Comparison of ENCODE assay signal across 15 cellular contexts in the genomic region with DNA sequence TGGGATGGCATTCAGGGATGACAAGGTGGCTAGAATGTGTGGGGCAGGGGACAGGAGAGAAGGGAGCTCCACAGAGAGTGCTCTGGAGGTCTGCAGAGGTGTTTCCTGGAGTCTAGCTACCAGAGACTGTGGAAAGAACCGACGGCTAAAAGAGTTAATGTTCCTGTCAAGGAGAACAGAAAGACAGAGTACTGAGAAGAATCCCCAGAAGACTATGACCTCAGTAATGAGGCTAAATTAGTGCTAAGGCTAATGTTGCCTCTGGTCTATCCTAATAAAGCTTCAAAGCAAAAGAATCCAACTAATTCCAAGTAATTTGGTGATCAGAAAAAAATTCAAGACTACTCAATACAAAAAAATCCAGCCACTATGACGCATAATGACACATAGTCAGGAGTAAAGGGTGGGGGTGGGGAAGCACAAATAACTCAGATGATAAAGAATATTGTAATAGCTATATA. TPM values are rescaled to one million over a fixed set of nuclear protein-coding genes. Genes with fewer than 3 reads are reported as not detected.
A peak's percentile ranks its signal among the peaks of the same experiment; 100 is the strongest.
DNase-seq lines count a peak whose midpoint lies in the region; ATAC-seq, FAIRE-seq and TF ChIP-seq lines count a peak whose summit lies in the region.
"Had no signal": no experiment of that assay in that cellular context is flagged by ENCODE, and none has a peak within 500 bp of the region (broad histone marks: within the 10 kb centered on the region; RNA-seq: fewer than 3 reads in every experiment).

No MANE protein-coding gene starts in this region.

- DNase-seq in AG04449 (ENCODE audit: low read depth, low spot score) (peak; percentile 60), NCI-H460 (ENCODE audit: extremely low read depth, low read depth) (peak; percentile 27), endothelial cell of umbilical vein (ENCODE audit: low read depth, low spot score) (peak; percentile 75), middle frontal gyrus (ENCODE audit: extremely low spot score, low spot score) (no peak), cerebellum (ENCODE audit: low spot score) (no peak)
- DNase-seq in activated T-helper 1 cell treated with anti-CD3 and anti-CD28 coated beads, Interleukin-12 subunit alpha, Interleukin-12 subunit beta, Interleukin-2, Interleukin-4 antibody, amounts not matched to agents 30 ng/mL and 10 ng/mL and 1 ng/mL, durations not matched to agents 14 hours and 24 hours and 36 hours (ENCODE audit: low spot score): no peak
- DNase-seq: activated naive CD4-positive, alpha-beta T cell treated with anti-CD3 and anti-CD28 coated beads, Interleukin-2, amount 10 ng/mL, durations not matched to agents 7 days and 5 days; BE2C; NCI-H510A treated with DMSO at 0.1 percent for 48 hours had no signal

- no peak overlapping the region for H3K4me3 Mint-ChIP-seq in activated T-helper 1 cell treated with anti-CD3 and anti-CD28 coated beads, Interleukin-12 subunit alpha, Interleukin-12 subunit beta, Interleukin-2, Interleukin-4 antibody, amounts not matched to agents 30 ng/mL and 10 ng/mL and 1 ng/mL, durations not matched to agents 14 hours and 24 hours and 36 hours
- H3K4me3 Mint-ChIP-seq: activated naive CD4-positive, alpha-beta T cell treated with anti-CD3 and anti-CD28 coated beads, Interleukin-2, amount 10 ng/mL, durations not matched to agents 7 days and 5 days had no signal

- intact Hi-C loops in endothelial cell of umbilical vein (cut with micrococcal nuclease): loop anchor here (1.0 to 2.0 kb wide), 2 partner anchors 12 to 45 kb away; partner anchors contain the start of gene FERMT2
- intact Hi-C loops in activated T-helper 1 cell treated with anti-CD3 and anti-CD28 coated beads, Interleukin-12 subunit alpha, Interleukin-12 subunit beta, Interleukin-2, Interleukin-4 antibody, amounts not matched to agents 30 ng/mL and 10 ng/mL and 1 ng/mL, durations not matched to agents 14 hours and 24 hours and 36 hours (cut with micrococcal nuclease): no loop called here

- FAIRE-seq in endothelial cell of umbilical vein (lab: Jason Lieb, UNC): no peak
- FAIRE-seq: HepG2, TTC549 had no signal

- no peaks in the 10 kb centered on the region for H3K9me3 Mint-ChIP-seq in activated T-helper 1 cell treated with anti-CD3 and anti-CD28 coated beads, Interleukin-12 subunit alpha, Interleukin-12 subunit beta, Interleukin-2, Interleukin-4 antibody, amounts not matched to agents 30 ng/mL and 10 ng/mL and 1 ng/mL, durations not matched to agents 14 hours and 24 hours and 36 hours
- H3K9me3 Mint-ChIP-seq: activated naive CD4-positive, alpha-beta T cell treated with anti-CD3 and anti-CD28 coated beads, Interleukin-2, amount 10 ng/mL, durations not matched to agents 7 days and 5 days had no signal

- no peak overlapping the region for H3K27ac Mint-ChIP-seq in activated T-helper 1 cell treated with anti-CD3 and anti-CD28 coated beads, Interleukin-12 subunit alpha, Interleukin-12 subunit beta, Interleukin-2, Interleukin-4 antibody, amounts not matched to agents 30 ng/mL and 10 ng/mL and 1 ng/mL, durations not matched to agents 14 hours and 24 hours and 36 hours
- H3K27ac Mint-ChIP-seq: activated naive CD4-positive, alpha-beta T cell treated with anti-CD3 and anti-CD28 coated beads, Interleukin-2, amount 10 ng/mL, durations not matched to agents 7 days and 5 days had no signal

- ATAC-seq in GM18861 (IDR thresholded peaks at IDR 0.05; ENCODE audit: unreplicated experiment): no peak
- ATAC-seq: HepG2 had no signal

- H3K36me3 ChIP-seq in endothelial cell of umbilical vein (ENCODE audit: control insufficient read depth in 2 of 2, extremely low read depth in 1 of 2, insufficient read depth in 2 of 2, low read length in 2 of 2): peaks cover 2 to 3% of the 10 kb centered on the region in 2 experiments
- H3K36me3 ChIP-seq in muscle layer of duodenum (ENCODE audit: control insufficient read depth in 1 of 2, insufficient read depth in 2 of 2, low read length in 2 of 2): peaks cover 8 to 23% of the 10 kb centered on the region in 2 donors

- no peaks in the 10 kb centered on the region for H3K9me3 ChIP-seq in endothelial cell of umbilical vein (replicated peaks; ENCODE audit: control insufficient read depth, insufficient read depth, low read length)
- no peaks in the 10 kb centered on the region for H3K9me3 ChIP-seq in muscle layer of duodenum (ENCODE audit: control insufficient read depth in 1 of 2, low read length in 2 of 2)
- H3K9me3 ChIP-seq: BE2C, HAP-1 had no signal

- peak overlapping the region; percentile 7 for H3K9ac ChIP-seq in endothelial cell of umbilical vein (replicated peaks; ENCODE audit: extremely low read depth, insufficient read depth, low read length)
- H3K9ac ChIP-seq: parathyroid adenoma had no signal

- H3K36me3 Mint-ChIP-seq in activated T-helper 1 cell treated with anti-CD3 and anti-CD28 coated beads, Interleukin-12 subunit alpha, Interleukin-12 subunit beta, Interleukin-2, Interleukin-4 antibody, amounts not matched to agents 30 ng/mL and 10 ng/mL and 1 ng/mL, durations not matched to agents 14 hours and 24 hours and 36 hours (ENCODE audit: low read depth): no peaks in the 10 kb centered on the region
- H3K36me3 Mint-ChIP-seq: activated naive CD4-positive, alpha-beta T cell treated with anti-CD3 and anti-CD28 coated beads, Interleukin-2, amount 10 ng/mL, durations not matched to agents 7 days and 5 days had no signal

- H2AFZ ChIP-seq in endothelial cell of umbilical vein (ENCODE audit: low read depth, low read length): no peak overlapping the region
- H2AFZ ChIP-seq: parathyroid adenoma had no signal

- POLR2A ChIA-PET in AG04449 (lab: Yijun Ruan, JAX): interaction anchor here (0.6 to 1.5 kb wide), 3 partner anchors 13 to 105 kb away, joined by 3 read pairs; no protein-coding TSS in a partner anchor
- POLR2A ChIA-PET in endothelial cell of umbilical vein (lab: Charles Lee): interaction anchor here (0.6 to 1.0 kb wide), 3 partner anchors 42 to 50 kb away, joined by 3 to 6 read pairs (median 3); partner anchors contain the start of gene FERMT2

- no TSS peak for BruUV-seq in endothelial cell of umbilical vein (replicated peaks; lab: Mats Ljungman, UMichigan)

- peaks cover 48% of the 10 kb centered on the region for H3K4me1 ChIP-seq in endothelial cell of umbilical vein (ENCODE audit: control insufficient read depth, extremely low read depth, insufficient read depth, low read length)
- peaks cover 6 to 22% of the 10 kb centered on the region in 2 donors for H3K4me1 ChIP-seq in muscle layer of duodenum (ENCODE audit: control insufficient read depth in 1 of 2, insufficient read depth in 2 of 2, low read length in 2 of 2)
- H3K4me1 ChIP-seq: parathyroid adenoma had no signal

- no peak for TF ChIP-seq CTCF in AG04449 (IDR thresholded peaks at IDR 0.05; ENCODE audit: insufficient read depth, low read length, missing control alignments)
- TF ChIP-seq CTCF in endothelial cell of umbilical vein (IDR thresholded peaks at IDR 0.05; ENCODE audit: extremely low read depth in 1 of 2, insufficient read depth in 1 of 2, low read depth in 1 of 2, low read length in 2 of 2): no peak

- peak overlapping the region; percentile 77 for H3K27ac ChIP-seq in endothelial cell of umbilical vein (ENCODE audit: insufficient read depth, low read depth, low read length)
- peak overlapping the region; percentile 75 for H3K27ac ChIP-seq in muscle layer of duodenum (ENCODE audit: low read length)
- H3K27ac ChIP-seq: parathyroid adenoma had no signal

- H3K4me3 ChIP-seq in AG04449 (ENCODE audit: low read depth, low read length) (peak overlapping the region; percentile 38; the same call in 1 of the 2 replicates), endothelial cell of umbilical vein (replicated peaks in 1 of 3; ENCODE audit: insufficient read depth in 1 of 3, low read depth in 1 of 3, low read length in 3 of 3) (no peak overlapping the region), muscle layer of duodenum (ENCODE audit: low read depth in 1 of 2, low read length in 2 of 2) (no peak overlapping the region)
- H3K4me3 ChIP-seq: HAP-1 had no signal

- no peaks in the 10 kb centered on the region for H3K4me1 Mint-ChIP-seq in activated T-helper 1 cell treated with anti-CD3 and anti-CD28 coated beads, Interleukin-12 subunit alpha, Interleukin-12 subunit beta, Interleukin-2, Interleukin-4 antibody, amounts not matched to agents 30 ng/mL and 10 ng/mL and 1 ng/mL, durations not matched to agents 14 hours and 24 hours and 36 hours (ENCODE audit: low read depth)
- H3K4me1 Mint-ChIP-seq: activated naive CD4-positive, alpha-beta T cell treated with anti-CD3 and anti-CD28 coated beads, Interleukin-2, amount 10 ng/mL, durations not matched to agents 7 days and 5 days had no signal

- H3K4me2 ChIP-seq in endothelial cell of umbilical vein (ENCODE audit: insufficient read depth, low read length): peak overlapping the region; percentile 71

- peaks cover 71% of the 10 kb centered on the region for H3K79me2 ChIP-seq in endothelial cell of umbilical vein (ENCODE audit: control insufficient read depth, insufficient read depth, low read length)

- H3K27me3 ChIP-seq in endothelial cell of umbilical vein (ENCODE audit: control insufficient read depth in 2 of 2, insufficient read depth in 2 of 2, low read length in 2 of 2) (no peaks in the 10 kb centered on the region), muscle layer of duodenum (ENCODE audit: low read depth, low read length) (no peaks in the 10 kb centered on the region)
- H3K27me3 ChIP-seq: BE2C had no signal

- dilution Hi-C loops in endothelial cell of umbilical vein (cut with MboI; ENCODE audit: extremely low pct_ligation_motif_present, low sequenced_read_pairs): no loop called here

- no peaks in the 10 kb centered on the region for H4K20me1 ChIP-seq in endothelial cell of umbilical vein (replicated peaks; ENCODE audit: control insufficient read depth, extremely low read depth, insufficient read depth, low read length)

- H3K27me3 Mint-ChIP-seq in activated T-helper 1 cell treated with anti-CD3 and anti-CD28 coated beads, Interleukin-12 subunit alpha, Interleukin-12 subunit beta, Interleukin-2, Interleukin-4 antibody, amounts not matched to agents 30 ng/mL and 10 ng/mL and 1 ng/mL, durations not matched to agents 14 hours and 24 hours and 36 hours (ENCODE audit: insufficient read depth): peaks cover 16% of the 10 kb centered on the region

- H3K9me1 ChIP-seq in endothelial cell of umbilical vein (replicated peaks; ENCODE audit: control insufficient read depth, extremely low read depth, insufficient read depth, low read length): no peaks in the 10 kb centered on the region

- TF ChIP-seq POLR2A in endothelial cell of umbilical vein (IDR thresholded peaks at IDR 0.05; ENCODE audit: low read depth, low read length): no peak

- CTCF ChIA-PET in AG04449 (lab: Yijun Ruan, JAX) (no interaction called here), endothelial cell of umbilical vein (lab: Charles Lee) (interaction anchor here (0.6 to 1.7 kb wide), 13 partner anchors 10 to 399 kb away, joined by 3 to 11 read pairs (median 5); no protein-coding TSS in a partner anchor)

RNA-seq across cellular contexts. Expression of gene FERMT2, which starts 44.7 kb away (rescaled TPM):
- total RNA-seq in NCI-H460 (2014; rRNA removed; shearing (Covaris generic)): 62.2 and 62.3 TPM in 2 replicates
- 41.9 and 59.3 TPM in 2 replicates for polyA plus RNA-seq in NCI-H460 (2014; cell fraction: nucleus; rRNA removed)
- total RNA-seq in endothelial cell of umbilical vein: 108 and 113 TPM in 2 replicates
- polyA plus RNA-seq in endothelial cell of umbilical vein: 45.8 and 58.7 TPM in 2 replicates
- polyA plus RNA-seq in endothelial cell of umbilical vein (2011; cell fraction: cytosol; rRNA removed): 80.7 and 86.2 TPM in 2 replicates
- 120 and 122 TPM in 2 replicates for polyA plus RNA-seq in endothelial cell of umbilical vein (2011; cell fraction: nucleus; rRNA removed)
- polyA plus RNA-seq in endothelial cell of umbilical vein (2012): 54.9 and 72.5 TPM in 2 replicates
- 56.4 and 78.9 TPM in 2 replicates for polyA minus RNA-seq in endothelial cell of umbilical vein
- 67.2 TPM for polyA minus RNA-seq in endothelial cell of umbilical vein (2011; cell fraction: cytosol; rRNA and poly(A)+ RNA removed)
- 60.6 and 82.6 TPM in 2 replicates for polyA minus RNA-seq in endothelial cell of umbilical vein (2011; cell fraction: nucleus; rRNA and poly(A)+ RNA removed)
- total RNA-seq in activated T-helper 1 cell treated with anti-CD3 and anti-CD28 coated beads, Interleukin-12 subunit alpha, Interleukin-12 subunit beta, Interleukin-2, Interleukin-4 antibody, amounts not matched to agents 30 ng/mL and 10 ng/mL and 1 ng/mL, durations not matched to agents 14 hours and 24 hours and 36 hours: 1.3 and 2.1 TPM in 2 replicates
- 60.8 TPM for total RNA-seq in cerebellum

Comparison
In these comparisons a context has a peak if more than half of its experiments do, and no peak if none do; other contexts are left out.
1. DNase-seq: peak in AG04449 (single experiment), NCI-H460 (single experiment) and endothelial cell of umbilical vein (single experiment); none in middle frontal gyrus (single experiment), activated T-helper 1 cell treated with anti-CD3 and anti-CD28 coated beads, Interleukin-12 subunit alpha, Interleukin-12 subunit beta, Interleukin-2, Interleukin-4 antibody, amounts not matched to agents 30 ng/mL and 10 ng/mL and 1 ng/mL, durations not matched to agents 14 hours and 24 hours and 36 hours (single experiment) and cerebellum (single experiment).
2. RNA of gene FERMT2, which starts 44.7 kb away (total RNA-seq): 108 to 113 TPM in endothelial cell of umbilical vein, 62.2 to 62.3 TPM in NCI-H460 and 60.8 TPM in cerebellum (single experiment); 1.3 to 2.1 TPM in activated T-helper 1 cell treated with anti-CD3 and anti-CD28 coated beads, Interleukin-12 subunit alpha, Interleukin-12 subunit beta, Interleukin-2, Interleukin-4 antibody, amounts not matched to agents 30 ng/mL and 10 ng/mL and 1 ng/mL, durations not matched to agents 14 hours and 24 hours and 36 hours; every median in the first group is over 10 times any median in the second.